Comparison of ENCODE assay signal across 10 cellular contexts in genomic region chr4:18480342-18480741, GRCh38.
"Had no signal": no experiment of that assay in that cellular context is flagged by ENCODE, and none has a peak within 500 bp of the region (broad histone marks: within the 10 kb centered on the region; RNA-seq: fewer than 3 reads in every experiment).

No MANE protein-coding gene starts in this region.

- FAIRE-seq: HTR-8/SVneo had no signal

- H3K4me3 ChIP-seq: GM23248, HAP-1 had no signal

- H3K27ac ChIP-seq: GM23248, KMS-11 had no signal

- H3K4me2 ChIP-seq: KMS-11 had no signal

- DNase-seq: GM23248, GOT3, H7, HFFc6, IMR-90, KBM-7 had no signal

- H3K36me3 ChIP-seq: HAP-1 had no signal

- H2AFZ ChIP-seq: GM23248 had no signal

- H3K4me1 ChIP-seq: HAP-1 had no signal

- H3K9ac ChIP-seq: GM23248, KMS-11 had no signal

- ATAC-seq: HCT116 had no signal
